In genomic region chr9:97873877-97874276, GRCh38 we compare ENCODE assay signal across 2 cellular contexts.
TF ChIP-seq lines count a peak whose summit lies in the region.

No MANE protein-coding gene starts in this region.

TF ChIP-seq in K562, 482 proteins besides CTCF, POLR2A, EP300 and RAD21 (continues in another document):
- TF ChIP-seq, protein P1, sequence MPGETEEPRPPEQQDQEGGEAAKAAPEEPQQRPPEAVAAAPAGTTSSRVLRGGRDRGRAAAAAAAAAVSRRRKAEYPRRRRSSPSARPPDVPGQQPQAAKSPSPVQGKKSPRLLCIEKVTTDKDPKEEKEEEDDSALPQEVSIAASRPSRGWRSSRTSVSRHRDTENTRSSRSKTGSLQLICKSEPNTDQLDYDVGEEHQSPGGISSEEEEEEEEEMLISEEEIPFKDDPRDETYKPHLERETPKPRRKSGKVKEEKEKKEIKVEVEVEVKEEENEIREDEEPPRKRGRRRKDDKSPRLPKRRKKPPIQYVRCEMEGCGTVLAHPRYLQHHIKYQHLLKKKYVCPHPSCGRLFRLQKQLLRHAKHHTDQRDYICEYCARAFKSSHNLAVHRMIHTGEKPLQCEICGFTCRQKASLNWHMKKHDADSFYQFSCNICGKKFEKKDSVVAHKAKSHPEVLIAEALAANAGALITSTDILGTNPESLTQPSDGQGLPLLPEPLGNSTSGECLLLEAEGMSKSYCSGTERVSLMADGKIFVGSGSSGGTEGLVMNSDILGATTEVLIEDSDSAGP (CRISPR knock-in tag; IDR thresholded peaks at IDR 0.05) = no peak
- TF ChIP-seq, protein P2, sequence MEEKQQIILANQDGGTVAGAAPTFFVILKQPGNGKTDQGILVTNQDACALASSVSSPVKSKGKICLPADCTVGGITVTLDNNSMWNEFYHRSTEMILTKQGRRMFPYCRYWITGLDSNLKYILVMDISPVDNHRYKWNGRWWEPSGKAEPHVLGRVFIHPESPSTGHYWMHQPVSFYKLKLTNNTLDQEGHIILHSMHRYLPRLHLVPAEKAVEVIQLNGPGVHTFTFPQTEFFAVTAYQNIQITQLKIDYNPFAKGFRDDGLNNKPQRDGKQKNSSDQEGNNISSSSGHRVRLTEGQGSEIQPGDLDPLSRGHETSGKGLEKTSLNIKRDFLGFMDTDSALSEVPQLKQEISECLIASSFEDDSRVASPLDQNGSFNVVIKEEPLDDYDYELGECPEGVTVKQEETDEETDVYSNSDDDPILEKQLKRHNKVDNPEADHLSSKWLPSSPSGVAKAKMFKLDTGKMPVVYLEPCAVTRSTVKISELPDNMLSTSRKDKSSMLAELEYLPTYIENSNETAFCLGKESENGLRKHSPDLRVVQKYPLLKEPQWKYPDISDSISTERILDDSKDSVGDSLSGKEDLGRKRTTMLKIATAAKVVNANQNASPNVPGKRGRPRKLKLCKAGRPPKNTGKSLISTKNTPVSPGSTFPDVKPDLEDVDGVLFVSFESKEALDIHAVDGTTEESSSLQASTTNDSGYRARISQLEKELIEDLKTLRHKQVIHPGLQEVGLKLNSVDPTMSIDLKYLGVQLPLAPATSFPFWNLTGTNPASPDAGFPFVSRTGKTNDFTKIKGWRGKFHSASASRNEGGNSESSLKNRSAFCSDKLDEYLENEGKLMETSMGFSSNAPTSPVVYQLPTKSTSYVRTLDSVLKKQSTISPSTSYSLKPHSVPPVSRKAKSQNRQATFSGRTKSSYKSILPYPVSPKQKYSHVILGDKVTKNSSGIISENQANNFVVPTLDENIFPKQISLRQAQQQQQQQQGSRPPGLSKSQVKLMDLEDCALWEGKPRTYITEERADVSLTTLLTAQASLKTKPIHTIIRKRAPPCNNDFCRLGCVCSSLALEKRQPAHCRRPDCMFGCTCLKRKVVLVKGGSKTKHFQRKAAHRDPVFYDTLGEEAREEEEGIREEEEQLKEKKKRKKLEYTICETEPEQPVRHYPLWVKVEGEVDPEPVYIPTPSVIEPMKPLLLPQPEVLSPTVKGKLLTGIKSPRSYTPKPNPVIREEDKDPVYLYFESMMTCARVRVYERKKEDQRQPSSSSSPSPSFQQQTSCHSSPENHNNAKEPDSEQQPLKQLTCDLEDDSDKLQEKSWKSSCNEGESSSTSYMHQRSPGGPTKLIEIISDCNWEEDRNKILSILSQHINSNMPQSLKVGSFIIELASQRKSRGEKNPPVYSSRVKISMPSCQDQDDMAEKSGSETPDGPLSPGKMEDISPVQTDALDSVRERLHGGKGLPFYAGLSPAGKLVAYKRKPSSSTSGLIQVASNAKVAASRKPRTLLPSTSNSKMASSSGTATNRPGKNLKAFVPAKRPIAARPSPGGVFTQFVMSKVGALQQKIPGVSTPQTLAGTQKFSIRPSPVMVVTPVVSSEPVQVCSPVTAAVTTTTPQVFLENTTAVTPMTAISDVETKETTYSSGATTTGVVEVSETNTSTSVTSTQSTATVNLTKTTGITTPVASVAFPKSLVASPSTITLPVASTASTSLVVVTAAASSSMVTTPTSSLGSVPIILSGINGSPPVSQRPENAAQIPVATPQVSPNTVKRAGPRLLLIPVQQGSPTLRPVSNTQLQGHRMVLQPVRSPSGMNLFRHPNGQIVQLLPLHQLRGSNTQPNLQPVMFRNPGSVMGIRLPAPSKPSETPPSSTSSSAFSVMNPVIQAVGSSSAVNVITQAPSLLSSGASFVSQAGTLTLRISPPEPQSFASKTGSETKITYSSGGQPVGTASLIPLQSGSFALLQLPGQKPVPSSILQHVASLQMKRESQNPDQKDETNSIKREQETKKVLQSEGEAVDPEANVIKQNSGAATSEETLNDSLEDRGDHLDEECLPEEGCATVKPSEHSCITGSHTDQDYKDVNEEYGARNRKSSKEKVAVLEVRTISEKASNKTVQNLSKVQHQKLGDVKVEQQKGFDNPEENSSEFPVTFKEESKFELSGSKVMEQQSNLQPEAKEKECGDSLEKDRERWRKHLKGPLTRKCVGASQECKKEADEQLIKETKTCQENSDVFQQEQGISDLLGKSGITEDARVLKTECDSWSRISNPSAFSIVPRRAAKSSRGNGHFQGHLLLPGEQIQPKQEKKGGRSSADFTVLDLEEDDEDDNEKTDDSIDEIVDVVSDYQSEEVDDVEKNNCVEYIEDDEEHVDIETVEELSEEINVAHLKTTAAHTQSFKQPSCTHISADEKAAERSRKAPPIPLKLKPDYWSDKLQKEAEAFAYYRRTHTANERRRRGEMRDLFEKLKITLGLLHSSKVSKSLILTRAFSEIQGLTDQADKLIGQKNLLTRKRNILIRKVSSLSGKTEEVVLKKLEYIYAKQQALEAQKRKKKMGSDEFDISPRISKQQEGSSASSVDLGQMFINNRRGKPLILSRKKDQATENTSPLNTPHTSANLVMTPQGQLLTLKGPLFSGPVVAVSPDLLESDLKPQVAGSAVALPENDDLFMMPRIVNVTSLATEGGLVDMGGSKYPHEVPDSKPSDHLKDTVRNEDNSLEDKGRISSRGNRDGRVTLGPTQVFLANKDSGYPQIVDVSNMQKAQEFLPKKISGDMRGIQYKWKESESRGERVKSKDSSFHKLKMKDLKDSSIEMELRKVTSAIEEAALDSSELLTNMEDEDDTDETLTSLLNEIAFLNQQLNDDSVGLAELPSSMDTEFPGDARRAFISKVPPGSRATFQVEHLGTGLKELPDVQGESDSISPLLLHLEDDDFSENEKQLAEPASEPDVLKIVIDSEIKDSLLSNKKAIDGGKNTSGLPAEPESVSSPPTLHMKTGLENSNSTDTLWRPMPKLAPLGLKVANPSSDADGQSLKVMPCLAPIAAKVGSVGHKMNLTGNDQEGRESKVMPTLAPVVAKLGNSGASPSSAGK (IDR thresholded peaks at IDR 0.05) = no peak
- TF ChIP-seq ZKSCAN1 (IDR thresholded peaks at IDR 0.05; ENCODE audit: low read depth, low read length) (no peak), ZNF445 (CRISPR knock-in tag; IDR thresholded peaks at IDR 0.05; ENCODE audit: low read depth) (no peak), HNRNPH1 (optimal IDR thresholded peaks at IDR 0.05; ENCODE audit: low read depth, low read length) (no peak), ZNF717 (CRISPR knock-in tag; IDR thresholded peaks at IDR 0.05) (no peak), HDAC6 (IDR thresholded peaks at IDR 0.05; ENCODE audit: low read depth, low read length) (no peak)
- TF ChIP-seq, protein P3, sequence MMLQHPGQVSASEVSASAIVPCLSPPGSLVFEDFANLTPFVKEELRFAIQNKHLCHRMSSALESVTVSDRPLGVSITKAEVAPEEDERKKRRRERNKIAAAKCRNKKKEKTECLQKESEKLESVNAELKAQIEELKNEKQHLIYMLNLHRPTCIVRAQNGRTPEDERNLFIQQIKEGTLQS (IDR thresholded peaks at IDR 0.05) = peak; percentile 72
- TF ChIP-seq, protein P3 (CRISPR knock-in tag; conservative IDR thresholded peaks at IDR 0.05) = no peak

TF ChIP-seq in HepG2, 621 proteins besides CTCF, POLR2A, EP300 and RAD21:
- TF ChIP-seq FOSL2 (CRISPR knock-in tag; IDR thresholded peaks at IDR 0.05) (peak; percentile 72), GATAD1 (CRISPR knock-in tag; IDR thresholded peaks at IDR 0.05) (no peak)
TF ChIP-seq in HepG2: peak in this region for 1.
